9 cellular contexts compared by ENCODE assay signal in the genomic region with DNA sequence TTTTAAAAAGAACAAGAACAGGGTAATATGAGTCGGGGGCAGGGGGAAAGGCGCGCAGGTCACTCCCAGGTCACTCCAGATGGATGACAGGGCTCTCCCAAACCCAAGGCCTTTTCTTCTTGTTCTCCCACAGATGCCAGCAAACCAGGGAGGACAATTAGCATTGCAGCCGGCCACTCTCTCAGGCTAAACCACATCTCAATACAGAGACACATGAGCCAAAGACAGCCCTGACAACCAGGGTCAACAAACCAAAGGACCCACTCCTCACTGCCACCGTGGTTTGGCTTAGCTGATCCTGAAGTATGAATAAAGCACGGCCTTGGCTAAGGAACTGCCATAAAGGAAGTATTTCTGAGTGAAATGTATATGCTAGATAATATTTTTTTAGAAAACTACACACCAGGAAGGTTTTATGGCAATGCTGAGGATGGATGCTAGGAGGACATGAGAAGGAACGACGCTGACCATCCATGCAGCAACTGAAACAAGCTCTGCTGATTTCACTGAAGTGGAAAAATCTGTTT. TPM values are rescaled to one million over a fixed set of nuclear protein-coding genes. Genes with fewer than 3 reads are reported as not detected.
DNase-seq lines count a peak whose midpoint lies in the region; ATAC-seq lines count a peak whose summit lies in the region.
"Had no signal": no experiment of that assay in that cellular context is flagged by ENCODE, and none has a peak within 500 bp of the region (broad histone marks: within the 10 kb centered on the region; RNA-seq: fewer than 3 reads in every experiment).

No MANE protein-coding gene starts in this region.

- H3K36me3 ChIP-seq in mesenchymal stem cell (ENCODE audit: control insufficient read depth in 1 of 2, insufficient read depth in 2 of 2, low read depth in 1 of 2, low read length in 2 of 2) (peaks cover 2 to 8% of the 10 kb centered on the region in 2 experiments), stomach smooth muscle (ENCODE audit: control insufficient read depth in 2 of 2, insufficient read depth in 2 of 2, low read length in 2 of 2) (no peaks in the 10 kb centered on the region), H7 (replicated peaks; ENCODE audit: control insufficient read depth, insufficient read depth, low read length) (no peaks in the 10 kb centered on the region)

- 63% methylated on average over 7 of the region's 8 CpGs for WGBS in mesenchymal stem cell

- H3K23ac ChIP-seq in mesenchymal stem cell (ENCODE audit: low read length in 2 of 2) = no peak overlapping the region

- DNase-seq in DMS 273 (lab: John Stamatoyannopoulos, UW; ENCODE audit: unreplicated experiment) = peak; percentile 28
- DNase-seq in DMS 273 treated with DMSO at 0.1 percent for 48 hours (lab: John Stamatoyannopoulos, UW) = no peak
- peak in 1 of 61 donors; percentile 68 for DNase-seq in caudate nucleus (lab: John Stamatoyannopoulos, UW)
- no peak for DNase-seq in mesenchymal stem cell
- no peak for DNase-seq in activated effector memory CD4-positive, alpha-beta T cell treated with anti-CD3 and anti-CD28 coated beads, Interleukin-2, amount 50 U/mL, for 16 hours
- no peak for DNase-seq in H7
- DNase-seq: stimulated activated naive CD4-positive, alpha-beta T cell treated with Interleukin-2 at 50 U/mL for 16 hours had no signal

- H2BK120ac ChIP-seq in mesenchymal stem cell (ENCODE audit: low read depth, low read length) = peak overlapping the region; percentile 12

- no peak overlapping the region for H3K4me2 ChIP-seq in mesenchymal stem cell (ENCODE audit: low read length, poor library complexity, severe bottlenecking)

- H2AFZ ChIP-seq in mesenchymal stem cell (ENCODE audit: low read depth, low read length) = no peak overlapping the region

- peak overlapping the region; percentile 16 to 82 for H3K18ac ChIP-seq in mesenchymal stem cell (ENCODE audit: low read depth in 1 of 2, low read length in 2 of 2)

- peaks cover 6% of the 10 kb centered on the region for H3K79me1 ChIP-seq in mesenchymal stem cell (replicated peaks; ENCODE audit: low read length, poor library complexity, severe bottlenecking)

- no peak overlapping the region for H4K91ac ChIP-seq in mesenchymal stem cell (ENCODE audit: low read length)

- H3K4ac ChIP-seq in mesenchymal stem cell (ENCODE audit: low read depth in 1 of 2, low read length in 2 of 2) = no peak overlapping the region

- H3K27me3 ChIP-seq in mesenchymal stem cell (ENCODE audit: control insufficient read depth in 1 of 2, insufficient read depth in 1 of 2, low read length in 2 of 2) (no peaks in the 10 kb centered on the region), stomach smooth muscle (ENCODE audit: control insufficient read depth in 1 of 2, insufficient read depth in 2 of 2, low read length in 2 of 2) (no peaks in the 10 kb centered on the region), H7 (ENCODE audit: control insufficient read depth, insufficient read depth, low read length) (no peaks in the 10 kb centered on the region)

- peaks cover 34% of the 10 kb centered on the region for H3K4me1 ChIP-seq in mesenchymal stem cell (ENCODE audit: control insufficient read depth, insufficient read depth, low read depth, low read length)
- peaks cover 61% of the 10 kb centered on the region for H3K4me1 ChIP-seq in stomach smooth muscle (ENCODE audit: control insufficient read depth, insufficient read depth, low read length)

- H2AK5ac ChIP-seq in mesenchymal stem cell (ENCODE audit: low read length, severe bottlenecking) = peak overlapping the region; percentile 66

- no peak overlapping the region for H2BK5ac ChIP-seq in mesenchymal stem cell (ENCODE audit: low read depth, low read length, poor library complexity, severe bottlenecking)

- no peaks in the 10 kb centered on the region for H3K9me3 ChIP-seq in mesenchymal stem cell (ENCODE audit: control insufficient read depth, low read length)
- H3K9me3 ChIP-seq in stomach smooth muscle (ENCODE audit: control insufficient read depth in 2 of 2, low read length in 2 of 2) = no peaks in the 10 kb centered on the region

- H4K8ac ChIP-seq in mesenchymal stem cell (ENCODE audit: low read length) = no peak overlapping the region

- H2BK12ac ChIP-seq in mesenchymal stem cell (ENCODE audit: low read length in 2 of 2) = peak overlapping the region in 1 of 2 experiments; percentile 27

- H2BK15ac ChIP-seq in mesenchymal stem cell (ENCODE audit: low read depth, poor library complexity, severe bottlenecking) = no peak overlapping the region

- H3K27ac ChIP-seq in caudate nucleus (ENCODE audit: low read depth, low read length) = peak overlapping the region; percentile 58
- peak overlapping the region; percentile 78 for H3K27ac ChIP-seq in mesenchymal stem cell (ENCODE audit: low read length, poor library complexity, severe bottlenecking)
- H3K27ac ChIP-seq in stomach smooth muscle (ENCODE audit: low read length) = peak overlapping the region; percentile 56

- H3K4me3 ChIP-seq in mesenchymal stem cell (ENCODE audit: insufficient read depth in 1 of 2, low read depth in 1 of 2, low read length in 2 of 2) (no peak overlapping the region), stomach smooth muscle (ENCODE audit: low read length in 2 of 2) (peak overlapping the region in 1 of 2 donors; percentile 54), H7 (ENCODE audit: insufficient read depth, low read depth, low read length) (no peak overlapping the region)

- H3K14ac ChIP-seq in mesenchymal stem cell (ENCODE audit: low read length in 2 of 2) = no peak overlapping the region

- H3K9ac ChIP-seq in mesenchymal stem cell (ENCODE audit: low read length) = peak overlapping the region; percentile 81
- H3K9ac ChIP-seq in stomach smooth muscle (ENCODE audit: low read length in 2 of 2) = no peak overlapping the region

- ATAC-seq in GM18498 (IDR thresholded peaks at IDR 0.05; ENCODE audit: unreplicated experiment) = no peak

RNA-seq across cellular contexts. Expression of a gene that starts 47.2 kb away (rescaled TPM):
- polyA plus RNA-seq in mesenchymal stem cell (2013, experiment 1 of 2) = 23.0 TPM
- polyA plus RNA-seq in mesenchymal stem cell (2013, experiment 2 of 2) = 23.1 TPM
- 6.2 and 8.6 TPM in 2 replicates for total RNA-seq in H7 (2014; rRNA removed; shearing (Covaris generic))
